1 cellular context compared by ENCODE assay signal in genomic region chr17:75318211-75318610, GRCh38.
TF ChIP-seq lines count a peak whose summit lies in the region.

No MANE protein-coding gene starts in this region.

TF ChIP-seq in GM23338, 12 proteins besides CTCF, POLR2A, EP300 and RAD21 (continued from another document):
- TF ChIP-seq ETS1 (IDR thresholded peaks at IDR 0.05), result no peak
- TF ChIP-seq STAT1 (IDR thresholded peaks at IDR 0.05; ENCODE audit: unreplicated experiment), result no peak
